24 cellular contexts compared by ENCODE assay signal in genomic region chr5:67354051-67354450, GRCh38.
DNase-seq lines count a peak whose midpoint lies in the region; ATAC-seq and TF ChIP-seq lines count a peak whose summit lies in the region.
"Had no signal": no experiment of that assay in that cellular context is flagged by ENCODE, and none has a peak within 500 bp of the region (broad histone marks: within the 10 kb centered on the region; RNA-seq: fewer than 3 reads in every experiment).

No MANE protein-coding gene starts in this region.

- no peak overlapping the region for H3K4me3 ChIP-seq in mucosa of descending colon
- H3K4me3 ChIP-seq in stomach: no peak overlapping the region
- H3K4me3 ChIP-seq: GM23248, right lobe of liver had no signal

- peaks cover 10% of the 10 kb centered on the region for H3K4me1 ChIP-seq in mucosa of descending colon (ENCODE audit: low read depth)
- peaks cover 0 to 5% (median 0%) of the 10 kb centered on the region in 4 donors for H3K4me1 ChIP-seq in stomach
- H3K4me1 ChIP-seq: right lobe of liver had no signal

- H3K4me1 Mint-ChIP-seq in brain: peaks cover 64% of the 10 kb centered on the region
- H3K4me1 Mint-ChIP-seq: activated T-helper 17 cell treated with anti-CD3 and anti-CD28 coated beads, Interleukin-2, amount 50 U/mL, for 72 hours had no signal

- intact Hi-C loops in mucosa of descending colon (cut with DNase I, micrococcal nuclease) (no loop called here), stomach (cut with DNase I; ENCODE audit: low total_unique reads) (no loop called here)

- DNase-seq in NCI-H2107 treated with DMSO at 0.1 percent for 48 hours (lab: John Stamatoyannopoulos, UW; ENCODE audit: unreplicated experiment) (peak; percentile 48), NCI-H2107 (lab: John Stamatoyannopoulos, UW) (no peak), mucosa of descending colon (no peak), substantia nigra (lab: John Stamatoyannopoulos, UW) (no peak), stomach (no peak), GF-D8 (lab: John Stamatoyannopoulos, UW) (no peak), DMS153 treated with DMSO at 0.1 percent for 48 hours (lab: John Stamatoyannopoulos, UW; ENCODE audit: unreplicated experiment) (no peak)
- DNase-seq: 8988T; activated CD4-positive, alpha-beta T cell treated with anti-CD3 and anti-CD28 coated beads, Interleukin-2, amount 50 U/mL, for 48 hours; activated CD8-positive, alpha-beta memory T cell treated with anti-CD3 and anti-CD28 coated beads, Interleukin-2, amount 50 U/mL, for 4 hours; AML-193; aorta; caudate nucleus; CD8-positive, alpha-beta memory T cell; dermis blood vessel endothelial cell; GM23248; naive thymus-derived CD8-positive, alpha-beta T cell; OCI-M1; right lobe of liver; stimulated activated naive CD8-positive, alpha-beta T cell treated with anti-CD3 and anti-CD28 coated beads, Interleukin-15, amount 100 ng/mL, for 72 hours; trophoblast cell had no signal

- TF ChIP-seq POLR2A in stomach (IDR thresholded peaks at IDR 0.05): no peak

- 71 to 87% (median 79%) methylated on average over 2 of the region's 2 CpGs for WGBS in stomach, 5 donors

- H3K36me3 ChIP-seq in mucosa of descending colon (ENCODE audit: low read depth): no peaks in the 10 kb centered on the region
- no peaks in the 10 kb centered on the region for H3K36me3 ChIP-seq in stomach
- H3K36me3 ChIP-seq: right lobe of liver had no signal

- H3K27ac Mint-ChIP-seq in brain: peak overlapping the region in 4 of 5 experiments; percentile 15 to 59 (median 28)
- H3K27ac Mint-ChIP-seq: activated naive CD4-positive, alpha-beta T cell treated with anti-CD3 and anti-CD28 coated beads, Interleukin-2, amount 50 U/mL, for 24 hours; activated T-helper 17 cell treated with anti-CD3 and anti-CD28 coated beads, Interleukin-2, amount 50 U/mL, for 72 hours; stimulated activated naive CD8-positive, alpha-beta T cell treated with anti-CD3 and anti-CD28 coated beads, Interleukin-15, amount 100 ng/mL, for 72 hours had no signal

- H3K27me3 ChIP-seq in stomach: no peaks in the 10 kb centered on the region
- H3K27me3 ChIP-seq: right lobe of liver had no signal

- H3K4me3 Mint-ChIP-seq in brain: peak overlapping the region in 2 of 5 experiments; percentile 3 to 7
- H3K4me3 Mint-ChIP-seq: activated naive CD4-positive, alpha-beta T cell treated with anti-CD3 and anti-CD28 coated beads, Interleukin-2, amount 50 U/mL, for 24 hours; activated T-helper 17 cell treated with anti-CD3 and anti-CD28 coated beads, Interleukin-2, amount 50 U/mL, for 72 hours; CD8-positive, alpha-beta memory T cell; naive thymus-derived CD8-positive, alpha-beta T cell; stimulated activated naive CD8-positive, alpha-beta T cell treated with anti-CD3 and anti-CD28 coated beads, Interleukin-15, amount 100 ng/mL, for 72 hours had no signal

- H3K27ac ChIP-seq in substantia nigra (ENCODE audit: low read depth, low read length, poor library complexity, severe bottlenecking): peak overlapping the region; percentile 50
- no peak overlapping the region for H3K27ac ChIP-seq in stomach
- H3K27ac ChIP-seq: GM23248, right lobe of liver had no signal

- TF ChIP-seq CTCF in brain (conservative IDR thresholded peaks at IDR 0.05) (no peak), mucosa of descending colon (IDR thresholded peaks at IDR 0.05) (no peak), stomach (IDR thresholded peaks at IDR 0.05) (no peak)

- H3K36me3 Mint-ChIP-seq in brain: no peaks in the 10 kb centered on the region
- H3K36me3 Mint-ChIP-seq: activated naive CD4-positive, alpha-beta T cell treated with anti-CD3 and anti-CD28 coated beads, Interleukin-2, amount 50 U/mL, for 24 hours; CD8-positive, alpha-beta memory T cell; naive thymus-derived CD8-positive, alpha-beta T cell had no signal

- peaks cover 31% of the 10 kb centered on the region for H3K27me3 Mint-ChIP-seq in brain
- H3K27me3 Mint-ChIP-seq: stimulated activated naive CD8-positive, alpha-beta T cell treated with anti-CD3 and anti-CD28 coated beads, Interleukin-15, amount 100 ng/mL, for 72 hours had no signal

- H3K9me3 ChIP-seq in mucosa of descending colon (no peaks in the 10 kb centered on the region), stomach (no peaks in the 10 kb centered on the region)
- H3K9me3 ChIP-seq: right lobe of liver had no signal

- no peak for TF ChIP-seq EP300 in stomach (IDR thresholded peaks at IDR 0.05)

- peak; percentile 57 for ATAC-seq in mucosa of descending colon
- ATAC-seq: activated T-helper 17 cell treated with anti-CD3 and anti-CD28 coated beads, Interleukin-2, amount 50 U/mL, for 72 hours; naive thymus-derived CD8-positive, alpha-beta T cell; right lobe of liver; stimulated activated naive CD8-positive, alpha-beta T cell treated with anti-CD3 and anti-CD28 coated beads, Interleukin-15, amount 100 ng/mL, for 72 hours had no signal

- peaks cover 0 to 3% (median 0%) of the 10 kb centered on the region in 5 experiments for H3K9me3 Mint-ChIP-seq in brain
- H3K9me3 Mint-ChIP-seq: CD8-positive, alpha-beta memory T cell; naive thymus-derived CD8-positive, alpha-beta T cell; stimulated activated naive CD8-positive, alpha-beta T cell treated with anti-CD3 and anti-CD28 coated beads, Interleukin-15, amount 100 ng/mL, for 72 hours had no signal
